In genomic region chr2:194553969-194554368, GRCh38 we compare ENCODE assay signal across 26 cellular contexts.
DNase-seq lines count a peak whose midpoint lies in the region; ATAC-seq, FAIRE-seq and TF ChIP-seq lines count a peak whose summit lies in the region.
"Had no signal": no experiment of that assay in that cellular context is flagged by ENCODE, and none has a peak within 500 bp of the region (broad histone marks: within the 10 kb centered on the region; RNA-seq: fewer than 3 reads in every experiment).

No MANE protein-coding gene starts in this region.

- no peak for TF ChIP-seq RAD21 in K562 (CRISPR knock-in tag; conservative IDR thresholded peaks at IDR 0.05 in 1 of 2, IDR thresholded peaks at IDR 0.05 in 1 of 2)

- BruUV-seq in K562 (replicated peaks; lab: Mats Ljungman, UMichigan) (no TSS peak), OCI-LY7 (replicated peaks; lab: Mats Ljungman, UMichigan) (no TSS peak)

- peaks cover 0 to 4% of the 10 kb centered on the region in 2 donors for H3K27me3 Mint-ChIP-seq in T-cell
- H3K27me3 Mint-ChIP-seq in activated CD4-positive, alpha-beta memory T cell treated with anti-CD3 and anti-CD28 coated beads for 36 hours, result no peaks in the 10 kb centered on the region
- H3K27me3 Mint-ChIP-seq: CD4-positive, alpha-beta memory T cell; CD4-positive, CD25-positive, alpha-beta regulatory T cell; CD8-positive, alpha-beta memory T cell had no signal

- no peak overlapping the region for H3K4me3 ChIP-seq in K562
- H3K4me3 ChIP-seq in OCI-LY7 (ENCODE audit: low read depth, low read length, poor library complexity, severe bottlenecking), result no peak overlapping the region
- H3K4me3 ChIP-seq: BLaER1, GM12878 had no signal

- no peak overlapping the region for H3K9ac ChIP-seq in K562 (ENCODE audit: insufficient read depth in 1 of 2, low read depth in 2 of 2, low read length in 2 of 2)
- H3K9ac ChIP-seq: BLaER1 had no signal

- H2AFZ ChIP-seq in K562 (ENCODE audit: low read depth, low read length), result no peak overlapping the region
- H2AFZ ChIP-seq in OCI-LY7 (ENCODE audit: low read length), result no peak overlapping the region

- H4K20me1 ChIP-seq in K562 (replicated peaks; ENCODE audit: control insufficient read depth, insufficient read depth, low read length) (no peaks in the 10 kb centered on the region), OCI-LY7 (ENCODE audit: insufficient read depth, low read length) (no peaks in the 10 kb centered on the region)
- H4K20me1 ChIP-seq: BLaER1 had no signal

- POLR2A ChIA-PET in K562 (lab: Yijun Ruan, JAX), result no interaction called here
- POLR2A ChIA-PET in T-cell (lab: Charles Lee), result no interaction called here
- POLR2A ChIA-PET in activated CD4-positive, alpha-beta memory T cell treated with anti-CD3 and anti-CD28 coated beads for 36 hours (lab: Charles Lee), result no interaction called here
- POLR2A ChIA-PET in OCI-LY7 (lab: Charles Lee), result no interaction called here

- FAIRE-seq in K562 (lab: Jason Lieb, UNC), result no peak
- FAIRE-seq: A204.1, GM12878, GM12892, GM18507 had no signal

- no peaks in the 10 kb centered on the region for H3K27me3 ChIP-seq in K562 (ENCODE audit: control insufficient read depth in 2 of 2, insufficient read depth in 2 of 2, low read length in 2 of 2)
- H3K27me3 ChIP-seq: BE2C, BLaER1 had no signal

- H3K9me1 ChIP-seq in K562 (ENCODE audit: control insufficient read depth, insufficient read depth, low read length), result no peaks in the 10 kb centered on the region

- in situ Hi-C loops in K562 (cut with MboI), result no loop called here

- H3K4me1 Mint-ChIP-seq in T-cell, result no peaks in the 10 kb centered on the region
- no peaks in the 10 kb centered on the region for H3K4me1 Mint-ChIP-seq in activated CD4-positive, alpha-beta memory T cell treated with anti-CD3 and anti-CD28 coated beads for 36 hours (ENCODE audit: low read depth)
- H3K4me1 Mint-ChIP-seq: CD14-positive monocyte; CD4-positive, alpha-beta memory T cell; CD4-positive, CD25-positive, alpha-beta regulatory T cell; CD8-positive, alpha-beta memory T cell had no signal

- no peak for TF ChIP-seq CTCF in K562 (IDR thresholded peaks at IDR 0.05 in 2 of 3, conservative IDR thresholded peaks at IDR 0.05 in 1 of 3; ENCODE audit: insufficient read depth in 2 of 3, low read depth in 1 of 3, low read length in 3 of 3)
- TF ChIP-seq CTCF in OCI-LY7 (conservative IDR thresholded peaks at IDR 0.05; ENCODE audit: low read length), result no peak

- H3K4me1 ChIP-seq in K562 (replicated peaks in 1 of 2; ENCODE audit: control insufficient read depth in 2 of 2, insufficient read depth in 2 of 2, low read length in 2 of 2), result no peaks in the 10 kb centered on the region
- H3K4me1 ChIP-seq in OCI-LY7 (ENCODE audit: insufficient read depth, low read length, poor library complexity, severe bottlenecking), result no peaks in the 10 kb centered on the region
- H3K4me1 ChIP-seq: BE2C, BLaER1 had no signal

- CTCF ChIA-PET in K562 (lab: Yijun Ruan, JAX; ENCODE audit: low intra/inter-chr PET ratio), result no interaction called here
- CTCF ChIA-PET in T-cell (lab: Charles Lee), result interaction anchor here in 1 of 2 donors (0.5 kb wide), 1 partner anchor 1848 kb away, joined by 4 read pairs; no protein-coding TSS in a partner anchor
- CTCF ChIA-PET in activated CD4-positive, alpha-beta memory T cell treated with anti-CD3 and anti-CD28 coated beads for 36 hours (lab: Charles Lee), result no interaction called here
- CTCF ChIA-PET in OCI-LY7 (lab: Charles Lee; ENCODE audit: unreplicated experiment), result no interaction called here

- no peak overlapping the region for H3K27ac ChIP-seq in K562 (ENCODE audit: extremely low read depth, low read depth, low read length)
- no peak overlapping the region for H3K27ac ChIP-seq in OCI-LY7 (ENCODE audit: low read depth, low read length, poor library complexity, severe bottlenecking)
- H3K27ac ChIP-seq: BLaER1 had no signal

- no peaks in the 10 kb centered on the region for H3K9me3 Mint-ChIP-seq in T-cell
- no peaks in the 10 kb centered on the region for H3K9me3 Mint-ChIP-seq in activated CD4-positive, alpha-beta memory T cell treated with anti-CD3 and anti-CD28 coated beads for 36 hours
- H3K9me3 Mint-ChIP-seq: CD14-positive monocyte; CD4-positive, alpha-beta memory T cell; CD4-positive, CD25-positive, alpha-beta regulatory T cell; CD8-positive, alpha-beta memory T cell had no signal

- no peak for ATAC-seq in K562
- no peak for ATAC-seq in T-cell (replicated peaks in 1 of 4)
- ATAC-seq: GM12878 had no signal

- no peaks in the 10 kb centered on the region for H3K9me2 ChIP-seq in OCI-LY7 (ENCODE audit: insufficient read depth, low read length)

- H3K79me2 ChIP-seq in K562 (ENCODE audit: control insufficient read depth, insufficient read depth, low read length) (no peaks in the 10 kb centered on the region), OCI-LY7 (ENCODE audit: insufficient read depth, low read depth, low read length) (no peaks in the 10 kb centered on the region)

- no peak for DNase-seq in K562 (ENCODE audit: extremely low read depth in 1 of 4, low spot score in 3 of 4)
- DNase-seq in superior temporal gyrus (ENCODE audit: extremely low spot score), result peak; percentile 56
- no peak for DNase-seq in T-cell
- DNase-seq in activated CD4-positive, alpha-beta memory T cell treated with anti-CD3 and anti-CD28 coated beads for 36 hours, result no peak
- no peak for DNase-seq in OCI-LY7 (ENCODE audit: low spot score)
- DNase-seq: 8988T; ACHN; BE2C; C1 segment of cervical spinal cord; CD4-positive, alpha-beta memory T cell; CD4-positive, CD25-positive, alpha-beta regulatory T cell; CD8-positive, alpha-beta memory T cell; COR-L47; DMS 273 treated with DMSO at 0.1 percent for 48 hours; DMS153; DMS53; DMS79; DND-41; EL; GDM1 had no signal

- H3K36me3 Mint-ChIP-seq in T-cell, result no peaks in the 10 kb centered on the region
- no peaks in the 10 kb centered on the region for H3K36me3 Mint-ChIP-seq in activated CD4-positive, alpha-beta memory T cell treated with anti-CD3 and anti-CD28 coated beads for 36 hours
- H3K36me3 Mint-ChIP-seq: CD14-positive monocyte; CD4-positive, alpha-beta memory T cell; CD4-positive, CD25-positive, alpha-beta regulatory T cell; CD8-positive, alpha-beta memory T cell had no signal

- no peak for TF ChIP-seq EP300 in K562 (IDR thresholded peaks at IDR 0.05; ENCODE audit: low read length)

- H3K9me3 ChIP-seq in K562 (replicated peaks; ENCODE audit: control insufficient read depth, insufficient read depth, low read depth, low read length) (no peaks in the 10 kb centered on the region), OCI-LY7 (ENCODE audit: low read length) (no peaks in the 10 kb centered on the region)
- H3K9me3 ChIP-seq: BE2C, BLaER1 had no signal

- H3K4me2 ChIP-seq in K562 (ENCODE audit: insufficient read depth, low read length), result no peak overlapping the region
- H3K4me2 ChIP-seq in OCI-LY7 (ENCODE audit: low read length), result no peak overlapping the region
- H3K4me2 ChIP-seq: BLaER1 had no signal

- H3K36me3 ChIP-seq in K562 (ENCODE audit: control insufficient read depth, insufficient read depth, low read length) (no peaks in the 10 kb centered on the region), OCI-LY7 (ENCODE audit: insufficient read depth, low read length) (no peaks in the 10 kb centered on the region)
- H3K36me3 ChIP-seq: BE2C, BLaER1 had no signal

- TF ChIP-seq POLR2A in K562 (conservative IDR thresholded peaks at IDR 0.05), result no peak

- H3K27ac Mint-ChIP-seq in T-cell, result no peak overlapping the region
- H3K27ac Mint-ChIP-seq in activated CD4-positive, alpha-beta memory T cell treated with anti-CD3 and anti-CD28 coated beads for 36 hours, result no peak overlapping the region
- H3K27ac Mint-ChIP-seq: CD14-positive monocyte; CD4-positive, alpha-beta memory T cell; CD4-positive, CD25-positive, alpha-beta regulatory T cell; CD8-positive, alpha-beta memory T cell had no signal

- 0% methylated on average over 4 of the region's 4 CpGs for WGBS in K562 (ENCODE audit: insufficient coverage, low coverage, missing lambda C conversion rate)

- no peak overlapping the region for H3K4me3 Mint-ChIP-seq in T-cell
- H3K4me3 Mint-ChIP-seq in activated CD4-positive, alpha-beta memory T cell treated with anti-CD3 and anti-CD28 coated beads for 36 hours, result no peak overlapping the region
- H3K4me3 Mint-ChIP-seq: CD14-positive monocyte; CD4-positive, alpha-beta memory T cell; CD4-positive, CD25-positive, alpha-beta regulatory T cell; CD8-positive, alpha-beta memory T cell had no signal

- intact Hi-C loops in K562 (cut with micrococcal nuclease), result no loop called here
- intact Hi-C loops in activated CD4-positive, alpha-beta memory T cell treated with anti-CD3 and anti-CD28 coated beads for 36 hours (cut with micrococcal nuclease), result no loop called here
- intact Hi-C loops in OCI-LY7 (cut with micrococcal nuclease; ENCODE audit: unreplicated experiment), result no loop called here

TF ChIP-seq in K562, 482 proteins besides CTCF, POLR2A, EP300 and RAD21:
- TF ChIP-seq RFX1 (IDR thresholded peaks at IDR 0.05), result peak; percentile 29; the same call in 1 of the 2 replicates
- no peak for TF ChIP-seq CCNT2 (IDR thresholded peaks at IDR 0.05; ENCODE audit: borderline replicate concordance, extremely low read depth, insufficient read length, low read depth, low read length)
